Comparison of ENCODE assay signal across 27 cellular contexts in the genomic region with DNA sequence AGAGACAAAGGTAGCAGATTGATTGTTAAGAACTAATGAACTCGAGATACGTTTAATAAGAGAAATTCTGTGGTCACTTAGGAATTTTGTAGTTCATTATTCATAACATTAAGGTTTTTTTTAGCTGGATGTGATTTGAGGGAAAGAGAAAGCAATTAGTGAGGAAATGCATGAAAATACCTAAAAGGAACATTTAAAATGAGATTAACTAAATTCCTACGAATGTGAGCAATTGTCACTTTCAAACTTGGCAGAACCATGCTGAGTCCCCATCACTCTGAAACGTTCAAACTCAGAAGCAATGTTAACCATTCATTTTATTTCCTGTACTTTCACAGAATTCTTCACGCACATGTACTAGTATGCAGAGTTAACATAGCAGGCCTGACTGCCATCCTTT.
"Had no signal": no experiment of that assay in that cellular context is flagged by ENCODE, and none has a peak within 500 bp of the region (broad histone marks: within the 10 kb centered on the region; RNA-seq: fewer than 3 reads in every experiment).

No MANE protein-coding gene starts in this region.

- H3K27me3 ChIP-seq: breast epithelium, colonic mucosa, dorsolateral prefrontal cortex, heart left ventricle, ovary, tibial nerve had no signal

- H3K27ac Mint-ChIP-seq: activated naive CD4-positive, alpha-beta T cell treated with anti-CD3 and anti-CD28 coated beads, Interleukin-2, amount 50 U/mL, for 72 hours; activated T-cell treated with anti-CD3 and anti-CD28 coated beads, Interleukin-2, amount 50 U/mL, for 24 hours; activated T-helper 17 cell treated with anti-CD3 and anti-CD28 coated beads, Interleukin-2, amount 50 U/mL, for 72 hours; stimulated activated naive CD8-positive, alpha-beta T cell treated with anti-CD3 and anti-CD28 coated beads, Interleukin-15, Interleukin-2, amounts not matched to agents 100 ng/mL and 50 ng/mL, for 24 hours had no signal

- H3K9me3 ChIP-seq: breast epithelium, colonic mucosa, heart left ventricle, lower lobe of right lung, ovary, prostate gland, tibial nerve had no signal

- FAIRE-seq: islet of Langerhans had no signal

- H3K4me3 Mint-ChIP-seq: activated T-cell treated with anti-CD3 and anti-CD28 coated beads, Interleukin-2, amount 50 U/mL, for 24 hours; activated T-helper 17 cell treated with anti-CD3 and anti-CD28 coated beads, Interleukin-2, amount 50 U/mL, for 72 hours; central memory CD8-positive, alpha-beta T cell; natural killer cell; stimulated activated naive CD8-positive, alpha-beta T cell treated with anti-CD3 and anti-CD28 coated beads, Interleukin-15, Interleukin-2, amounts not matched to agents 100 ng/mL and 50 ng/mL, for 24 hours; WTC11 had no signal

- DNase-seq: activated CD4-positive, alpha-beta T cell treated with anti-CD3 and anti-CD28 coated beads, Interleukin-2, amount 50 U/mL, for 4 hours; activated CD8-positive, alpha-beta memory T cell treated with anti-CD3 and anti-CD28 coated beads for 24 hours; activated CD8-positive, alpha-beta memory T cell treated with anti-CD3 and anti-CD28 coated beads, Interleukin-2, amount 50 U/mL, for 4 hours; activated T-cell treated with anti-CD3 and anti-CD28 coated beads, Interleukin-2, amount 50 U/mL, for 24 hours; aorta; colonic mucosa; dorsolateral prefrontal cortex; heart left ventricle; left colon; lower lobe of right lung; natural killer cell; ovary; right cardiac atrium; stimulated activated CD4-positive, alpha-beta T cell treated with anti-CD3 and anti-CD28 coated beads, Interleukin-1b, Interleukin-23, amount 100 ng/mL, for 48 hours; substantia nigra; T-helper 1 cell; T-helper 9 cell had no signal

- H3K36me3 Mint-ChIP-seq: natural killer cell had no signal

- H3K4me3 ChIP-seq: breast epithelium, colonic mucosa, dorsolateral prefrontal cortex, heart left ventricle, lower lobe of right lung, ovary, prostate gland, tibial nerve had no signal

- H3K4me1 ChIP-seq: colonic mucosa, lower lobe of right lung, prostate gland had no signal

- H3K27ac ChIP-seq: breast epithelium, colonic mucosa, dorsolateral prefrontal cortex, epithelial cell of prostate, lower lobe of right lung, ovary, prostate gland, tibial nerve had no signal

- H3K36me3 ChIP-seq: breast epithelium, colonic mucosa, ovary, prostate gland had no signal

- H3K9me3 Mint-ChIP-seq: activated naive CD4-positive, alpha-beta T cell treated with anti-CD3 and anti-CD28 coated beads, Interleukin-2, amount 50 U/mL, for 72 hours; activated T-cell treated with anti-CD3 and anti-CD28 coated beads, Interleukin-2, amount 50 U/mL, for 24 hours; activated T-helper 17 cell treated with anti-CD3 and anti-CD28 coated beads, Interleukin-2, amount 50 U/mL, for 72 hours; central memory CD8-positive, alpha-beta T cell; natural killer cell; stimulated activated naive CD8-positive, alpha-beta T cell treated with anti-CD3 and anti-CD28 coated beads, Interleukin-15, Interleukin-2, amounts not matched to agents 100 ng/mL and 50 ng/mL, for 24 hours; WTC11 had no signal

- ATAC-seq: activated naive CD4-positive, alpha-beta T cell treated with anti-CD3 and anti-CD28 coated beads, Interleukin-2, amount 50 U/mL, for 72 hours; activated T-helper 17 cell treated with anti-CD3 and anti-CD28 coated beads, Interleukin-2, amount 50 U/mL, for 72 hours; heart left ventricle; left colon; lower lobe of right lung; natural killer cell; right cardiac atrium; WTC11 had no signal

- H3K27me3 Mint-ChIP-seq: activated T-cell treated with anti-CD3 and anti-CD28 coated beads, Interleukin-2, amount 50 U/mL, for 24 hours; activated T-helper 17 cell treated with anti-CD3 and anti-CD28 coated beads, Interleukin-2, amount 50 U/mL, for 72 hours; central memory CD8-positive, alpha-beta T cell; stimulated activated naive CD8-positive, alpha-beta T cell treated with anti-CD3 and anti-CD28 coated beads, Interleukin-15, Interleukin-2, amounts not matched to agents 100 ng/mL and 50 ng/mL, for 24 hours had no signal
